11 cellular contexts compared by ENCODE assay signal in genomic region chr16:74567901-74568300, GRCh38.
"Had no signal": no experiment of that assay in that cellular context is flagged by ENCODE, and none has a peak within 500 bp of the region (broad histone marks: within the 10 kb centered on the region; RNA-seq: fewer than 3 reads in every experiment).

No MANE protein-coding gene starts in this region.

- H3K4me3 Mint-ChIP-seq: activated CD4-positive, alpha-beta memory T cell treated with anti-CD3 and anti-CD28 coated beads, Interleukin-2, amount 10 ng/mL, durations not matched to agents 7 days and 5 days; stimulated activated memory B cell treated with anti-CD40 and anti-IgM and Interleukin-4, amounts not matched to agents 10 μg/mL and 1 μg/mL and 100 μg/mL, for 72 hours had no signal

- H3K27me3 Mint-ChIP-seq: activated CD4-positive, alpha-beta memory T cell treated with anti-CD3 and anti-CD28 coated beads, Interleukin-2, amount 10 ng/mL, durations not matched to agents 7 days and 5 days; stimulated activated memory B cell treated with anti-CD40 and anti-IgM and Interleukin-4, amounts not matched to agents 10 μg/mL and 1 μg/mL and 100 μg/mL, for 72 hours had no signal

- H3K36me3 ChIP-seq: colonic mucosa, neutrophil had no signal

- H3K27ac ChIP-seq: colonic mucosa, neutrophil, SJSA1 had no signal

- H3K27me3 ChIP-seq: colonic mucosa, neutrophil, SJSA1 had no signal

- H3K4me3 ChIP-seq: colonic mucosa, SJSA1 had no signal

- H3K9me3 ChIP-seq: colonic mucosa, neutrophil, SJSA1 had no signal

- DNase-seq: activated CD4-positive, alpha-beta memory T cell treated with anti-CD3 and anti-CD28 coated beads, Interleukin-2, amount 10 ng/mL, durations not matched to agents 7 days and 5 days; activated CD8-positive, alpha-beta memory T cell treated with anti-CD3 and anti-CD28 coated beads, Interleukin-2, amount 50 U/mL, for 4 hours; colonic mucosa; foreskin fibroblast; retina; stimulated activated CD4-positive, alpha-beta T cell treated with anti-CD3 and anti-CD28 coated beads, Interleukin-2, amount 100 ng/mL, for 48 hours; SW 1271; T1000 had no signal

- ATAC-seq: stimulated activated memory B cell treated with anti-CD40 and anti-IgM and Interleukin-4, amounts not matched to agents 10 μg/mL and 1 μg/mL and 100 μg/mL, for 72 hours had no signal

- H3K27ac Mint-ChIP-seq: activated CD4-positive, alpha-beta memory T cell treated with anti-CD3 and anti-CD28 coated beads, Interleukin-2, amount 10 ng/mL, durations not matched to agents 7 days and 5 days; stimulated activated memory B cell treated with anti-CD40 and anti-IgM and Interleukin-4, amounts not matched to agents 10 μg/mL and 1 μg/mL and 100 μg/mL, for 72 hours had no signal

- H3K9me3 Mint-ChIP-seq: activated CD4-positive, alpha-beta memory T cell treated with anti-CD3 and anti-CD28 coated beads, Interleukin-2, amount 10 ng/mL, durations not matched to agents 7 days and 5 days; stimulated activated memory B cell treated with anti-CD40 and anti-IgM and Interleukin-4, amounts not matched to agents 10 μg/mL and 1 μg/mL and 100 μg/mL, for 72 hours had no signal
